ENCODE assay signal across 14 cellular contexts in genomic region chr4:8238061-8238511, GRCh38. TPM values are rescaled to one million over a fixed set of nuclear protein-coding genes. Genes with fewer than 3 reads are reported as not detected.
DNase-seq lines count a peak whose midpoint lies in the region; ATAC-seq and TF ChIP-seq lines count a peak whose summit lies in the region.
"Had no signal": no experiment of that assay in that cellular context is flagged by ENCODE, and none has a peak within 500 bp of the region (broad histone marks: within the 10 kb centered on the region; RNA-seq: fewer than 3 reads in every experiment).

No MANE protein-coding gene starts in this region.

- H3K27me3 Mint-ChIP-seq in CD14-positive monocyte (ENCODE audit: low read depth in 3 of 3): peaks cover 0 to 1% (median 1%) of the 10 kb centered on the region in 3 donors
- H3K27me3 Mint-ChIP-seq: activated CD4-positive, alpha-beta T cell treated with anti-CD3 and anti-CD28 coated beads, Interleukin-2, amount 10 ng/mL, durations not matched to agents 7 days and 5 days had no signal

- no peak overlapping the region for H3K27ac Mint-ChIP-seq in CD14-positive monocyte
- H3K27ac Mint-ChIP-seq: activated CD4-positive, alpha-beta T cell treated with anti-CD3 and anti-CD28 coated beads, Interleukin-2, amount 10 ng/mL, durations not matched to agents 7 days and 5 days had no signal

- H3K36me3 ChIP-seq in Peyer's patch (peaks cover 0 to 6% (median 0%) of the 10 kb centered on the region in 3 donors), upper lobe of right lung (peaks cover 65% of the 10 kb centered on the region)

- no peak for TF ChIP-seq CTCF in CD14-positive monocyte (IDR thresholded peaks at IDR 0.05)
- no peak for TF ChIP-seq CTCF in Peyer's patch (IDR thresholded peaks at IDR 0.05)
- no peak for TF ChIP-seq CTCF in upper lobe of right lung (IDR thresholded peaks at IDR 0.05)

- intact Hi-C loops in CD14-positive monocyte (cut with micrococcal nuclease) (no loop called here), upper lobe of right lung (cut with DNase I) (no loop called here)

- H3K9me3 ChIP-seq in Peyer's patch (no peaks in the 10 kb centered on the region), upper lobe of right lung (no peaks in the 10 kb centered on the region)

- H3K4me1 Mint-ChIP-seq in CD14-positive monocyte: peaks cover 27% of the 10 kb centered on the region
- H3K4me1 Mint-ChIP-seq: activated CD4-positive, alpha-beta T cell treated with anti-CD3 and anti-CD28 coated beads, Interleukin-2, amount 10 ng/mL, durations not matched to agents 7 days and 5 days had no signal

- H3K27me3 ChIP-seq in Peyer's patch: no peaks in the 10 kb centered on the region
- no peaks in the 10 kb centered on the region for H3K27me3 ChIP-seq in upper lobe of right lung

- peak; percentile 37 for DNase-seq in CD14-positive monocyte (ENCODE audit: low spot score)
- peak; percentile 74 to 88 (median 78) for DNase-seq in Peyer's patch
- DNase-seq in kidney tubule cell (ENCODE audit: low spot score): peak; percentile 9
- no peak for DNase-seq in upper lobe of right lung
- DNase-seq in activated T-cell treated with anti-CD3 and anti-CD28 coated beads, Interleukin-2, amount 50 U/mL, for 1 hour: no peak
- DNase-seq in AG20443 (ENCODE audit: low spot score): no peak
- no peak for DNase-seq in stimulated activated CD8-positive, alpha-beta memory T cell treated with anti-CD3 and anti-CD28 coated beads, Interleukin-4, amount 100 ng/mL, for 48 hours
- DNase-seq: activated CD4-positive, alpha-beta T cell treated with anti-CD3 and anti-CD28 coated beads, Interleukin-2, amount 10 ng/mL, durations not matched to agents 7 days and 5 days; activated effector memory CD4-positive, alpha-beta T cell treated with anti-CD3 and anti-CD28 coated beads, Interleukin-2, amount 50 U/mL, for 16 hours; hypothalamus; SW 1271 had no signal

- ATAC-seq in HG02759 (IDR thresholded peaks at IDR 0.05; ENCODE audit: unreplicated experiment) (peak; percentile 39), upper lobe of right lung (no peak)

- H3K9me3 Mint-ChIP-seq in CD14-positive monocyte: peaks cover 0 to 2% (median 0%) of the 10 kb centered on the region in 7 donors
- H3K9me3 Mint-ChIP-seq: activated CD4-positive, alpha-beta T cell treated with anti-CD3 and anti-CD28 coated beads, Interleukin-2, amount 10 ng/mL, durations not matched to agents 7 days and 5 days had no signal

- H3K4me3 ChIP-seq in Peyer's patch: no peak overlapping the region
- no peak overlapping the region for H3K4me3 ChIP-seq in upper lobe of right lung

- H3K4me1 ChIP-seq in Peyer's patch: peaks cover 0 to 6% (median 2%) of the 10 kb centered on the region in 4 donors
- H3K4me1 ChIP-seq in upper lobe of right lung: peaks cover 10% of the 10 kb centered on the region
- H3K4me1 ChIP-seq: parathyroid adenoma had no signal

- TF ChIP-seq POLR2A in Peyer's patch (IDR thresholded peaks at IDR 0.05): no peak

- H3K4me3 Mint-ChIP-seq in CD14-positive monocyte: no peak overlapping the region
- H3K4me3 Mint-ChIP-seq: activated CD4-positive, alpha-beta T cell treated with anti-CD3 and anti-CD28 coated beads, Interleukin-2, amount 10 ng/mL, durations not matched to agents 7 days and 5 days had no signal

- H3K36me3 Mint-ChIP-seq in CD14-positive monocyte: peaks cover 47 to 62% of the 10 kb centered on the region in 2 donors

- H3K27ac ChIP-seq in Peyer's patch (peak overlapping the region in 1 of 4 donors; percentile 4), upper lobe of right lung (no peak overlapping the region)
- H3K27ac ChIP-seq: C4-2B, parathyroid adenoma had no signal

RNA-seq across cellular contexts. Expression of gene HTRA3, which starts 31.5 kb away (rescaled TPM):
- polyA plus RNA-seq in CD14-positive monocyte: not detected
- total RNA-seq in Peyer's patch (10 to 100 TPM in 1 of 4 donors, 1 to 10 TPM in 3; 3.3 to 43.7 (median 7.9) TPM), upper lobe of right lung (25.0 TPM)
- total RNA-seq: activated CD4-positive, alpha-beta T cell treated with anti-CD3 and anti-CD28 coated beads, Interleukin-2, amount 10 ng/mL, durations not matched to agents 7 days and 5 days had no signal

RNA-seq across cellular contexts. Expression of gene SH3TC1, which starts 39.0 kb away (rescaled TPM):
- polyA plus RNA-seq in CD14-positive monocyte: 10 to 100 TPM; 36.9 to 41.9 TPM
- total RNA-seq in Peyer's patch (10 to 100 TPM in 2 of 4 donors, 1 to 10 TPM in 2; 4.2 to 88.3 (median 11.8) TPM), upper lobe of right lung (71.7 TPM)

Comparison
In these comparisons a context has a peak if more than half of its experiments do, and no peak if none do; other contexts are left out.
1. DNase-seq: peak in CD14-positive monocyte (single experiment), Peyer's patch (3 of 3) and kidney tubule cell (single experiment); none in upper lobe of right lung (single experiment), activated T-cell treated with anti-CD3 and anti-CD28 coated beads, Interleukin-2, amount 50 U/mL, for 1 hour (single experiment), AG20443 (single experiment) and stimulated activated CD8-positive, alpha-beta memory T cell treated with anti-CD3 and anti-CD28 coated beads, Interleukin-4, amount 100 ng/mL, for 48 hours (single experiment).